Comparison of ENCODE assay signal across 1 cellular context in the genomic region with DNA sequence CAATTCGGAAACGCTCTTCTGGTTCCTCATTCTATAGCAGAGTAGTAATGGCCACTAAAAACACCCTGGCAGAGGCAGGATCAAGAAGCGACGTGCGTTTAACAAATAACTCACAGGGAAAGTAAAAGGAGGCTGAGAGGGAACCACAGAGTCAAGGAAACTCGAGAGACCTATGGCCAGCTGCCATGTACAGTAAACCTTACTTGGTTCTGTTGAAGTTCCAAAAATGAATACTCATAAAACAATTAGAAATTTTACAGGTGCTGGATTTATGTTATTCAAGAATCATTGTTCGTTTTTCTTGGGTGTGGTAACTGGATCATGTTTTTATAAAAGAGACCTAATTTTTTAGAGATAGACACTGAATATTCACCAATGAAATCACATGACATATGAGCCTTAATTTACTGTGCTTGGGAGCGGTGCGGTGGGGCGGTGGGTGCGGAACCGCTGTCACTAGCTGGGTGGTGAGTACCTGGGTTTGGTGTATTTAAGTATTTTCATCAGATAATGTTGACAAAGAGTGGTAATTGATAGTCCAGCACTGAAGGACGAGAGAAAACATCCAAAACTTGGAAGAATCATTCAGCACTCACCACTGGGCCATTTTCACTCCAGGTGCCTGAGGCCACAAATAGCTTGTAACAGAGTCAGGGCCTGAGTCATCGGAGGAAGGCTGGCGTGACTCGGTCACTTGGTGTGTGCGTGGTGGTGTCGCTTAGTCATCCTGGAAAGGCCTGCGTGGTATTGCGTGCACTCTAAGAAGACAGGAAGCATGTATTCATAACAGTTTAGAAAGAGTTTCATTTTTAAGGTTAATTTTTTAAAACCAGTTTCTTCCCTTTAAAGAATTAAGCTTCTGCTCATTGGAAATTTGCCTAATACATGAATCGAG.
TF ChIP-seq lines count a peak whose summit lies in the region.

No MANE protein-coding gene starts in this region.

TF ChIP-seq in GM23338, 12 proteins besides CTCF, POLR2A, EP300 and RAD21 (continued from another document):
- TF ChIP-seq ZNF462 (CRISPR knock-in tag; IDR thresholded peaks at IDR 0.05) (no peak), EZH2phosphoT487 (IDR thresholded peaks at IDR 0.05; ENCODE audit: unreplicated experiment) (no peak)
- TF ChIP-seq, protein P1, sequence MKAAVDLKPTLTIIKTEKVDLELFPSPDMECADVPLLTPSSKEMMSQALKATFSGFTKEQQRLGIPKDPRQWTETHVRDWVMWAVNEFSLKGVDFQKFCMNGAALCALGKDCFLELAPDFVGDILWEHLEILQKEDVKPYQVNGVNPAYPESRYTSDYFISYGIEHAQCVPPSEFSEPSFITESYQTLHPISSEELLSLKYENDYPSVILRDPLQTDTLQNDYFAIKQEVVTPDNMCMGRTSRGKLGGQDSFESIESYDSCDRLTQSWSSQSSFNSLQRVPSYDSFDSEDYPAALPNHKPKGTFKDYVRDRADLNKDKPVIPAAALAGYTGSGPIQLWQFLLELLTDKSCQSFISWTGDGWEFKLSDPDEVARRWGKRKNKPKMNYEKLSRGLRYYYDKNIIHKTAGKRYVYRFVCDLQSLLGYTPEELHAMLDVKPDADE (IDR thresholded peaks at IDR 0.05): no peak
TF ChIP-seq in GM23338: peak in this region for 0.
